Comparison of ENCODE assay signal across 27 cellular contexts in genomic region chr19:19711934-19712828, GRCh38. TPM values are rescaled to one million over a fixed set of nuclear protein-coding genes. Genes with fewer than 3 reads are reported as not detected.
DNase-seq lines count a peak whose midpoint lies in the region; ATAC-seq, FAIRE-seq and TF ChIP-seq lines count a peak whose summit lies in the region.
"Had no signal": no experiment of that assay in that cellular context is flagged by ENCODE, and none has a peak within 500 bp of the region (broad histone marks: within the 10 kb centered on the region; RNA-seq: fewer than 3 reads in every experiment).

No MANE protein-coding gene starts in this region.

- H3K79me1 ChIP-seq in H1 (ENCODE audit: low read depth, low read length): no peaks in the 10 kb centered on the region; the same call in 1 of the 2 replicates

- no peak overlapping the region for H2AK5ac ChIP-seq in H1 (ENCODE audit: low read depth, low read length)

- H3K4me1 ChIP-seq in Karpas-422 (ENCODE audit: low read length): no peaks in the 10 kb centered on the region
- H3K4me1 ChIP-seq in H1 (replicated peaks in 1 of 4; ENCODE audit: control insufficient read depth in 3 of 4, insufficient read depth in 4 of 4, low read length in 3 of 4): no peaks in the 10 kb centered on the region
- no peaks in the 10 kb centered on the region for H3K4me1 ChIP-seq in naive thymus-derived CD4-positive, alpha-beta T cell (ENCODE audit: control insufficient read depth in 2 of 2, insufficient read depth in 2 of 2, low read length in 2 of 2)

- no peak overlapping the region for H4K91ac ChIP-seq in H1 (replicated peaks; ENCODE audit: insufficient read length, low read length)

- H3K79me2 ChIP-seq in Karpas-422 (ENCODE audit: low read length) (peaks cover 21% of the 10 kb centered on the region), H1 (ENCODE audit: control insufficient read depth in 1 of 2, insufficient read depth in 2 of 2, low read length in 2 of 2) (peaks cover 0 to 3% of the 10 kb centered on the region in 2 experiments; a peak in 1 of 4 replicates)

- no peak overlapping the region for H3K4ac ChIP-seq in H1 (replicated peaks; ENCODE audit: insufficient read length, low read depth, low read length)

- no peaks in the 10 kb centered on the region for H3K27me3 Mint-ChIP-seq in CD4-positive, alpha-beta T cell
- H3K27me3 Mint-ChIP-seq in naive thymus-derived CD4-positive, alpha-beta T cell: no peaks in the 10 kb centered on the region
- H3K27me3 Mint-ChIP-seq: dendritic cell treated with granulocyte-macrophage colony-stimulating factor and Interleukin-4, amounts not matched to agents 40 ng/mL and 50 ng/mL, for 4 days; naive B cell had no signal

- no peak for DNase-seq in CD4-positive, alpha-beta T cell
- DNase-seq in Karpas-422: peak; percentile 40
- no peak for DNase-seq in H1 (ENCODE audit: low read depth in 1 of 2, low spot score in 2 of 2)
- DNase-seq in naive thymus-derived CD4-positive, alpha-beta T cell: no peak
- no peak for DNase-seq in DMS 273 treated with DMSO at 0.1 percent for 48 hours (lab: John Stamatoyannopoulos, UW)
- DNase-seq in T-helper 1 cell: no peak
- DNase-seq: activated CD4-positive, alpha-beta T cell treated with anti-CD3 and anti-CD28 coated beads for 48 hours; activated naive CD4-positive, alpha-beta T cell treated with anti-CD3 and anti-CD28 coated beads for 36 hours; activated T-cell treated with anti-CD3 and anti-CD28 coated beads, Interleukin-2, amount 50 U/mL, for 4 hours; Calu3; EL; head of caudate nucleus; left cardiac atrium; naive B cell; NCI-H1092; NCI-H187 treated with DMSO at 0.1 percent for 48 hours; NCI-H524 treated with DMSO at 0.1 percent for 48 hours; occipital lobe; RPMI8226; small intestine; substantia nigra; T-helper 2 cell had no signal

- TF ChIP-seq POLR2A in H1 (IDR thresholded peaks at IDR 0.05; ENCODE audit: control extremely low read depth in 1 of 2, low read depth in 2 of 2, low read length in 2 of 2): no peak

- WGBS in H1 (ENCODE audit: extremely low coverage in 1 of 2, insufficient coverage in 1 of 2, insufficient read length in 1 of 2, insufficient replicate concordance in 2 of 2, low coverage in 1 of 2, low lambda C conversion rate in 2 of 2, missing lambda C conversion rate in 1 of 2), 2 experiments: 92% methylated on average over 10 of the region's 10 CpGs; no CpG with 5 or more reads in 1 of the 2 experiments

- no peak for TF ChIP-seq CTCF in CD4-positive, alpha-beta T cell (IDR thresholded peaks at IDR 0.05)
- no peak for TF ChIP-seq CTCF in H1 (IDR thresholded peaks at IDR 0.05; ENCODE audit: control extremely low read depth in 1 of 3, insufficient read depth in 1 of 3, low read depth in 1 of 3, low read length in 3 of 3)

- intact Hi-C loops in CD4-positive, alpha-beta T cell (cut with DNase I, micrococcal nuclease): loop anchor here in 1 of 2 experiments (5.0 to 10.0 kb wide), 3 partner anchors 35 to 843 kb away; no protein-coding TSS in a partner anchor
- intact Hi-C loops in naive thymus-derived CD4-positive, alpha-beta T cell (cut with micrococcal nuclease): no loop called here

- peaks cover 99% of the 10 kb centered on the region for H3K9me3 ChIP-seq in CD4-positive, alpha-beta T cell (ENCODE audit: control insufficient read depth, low read length)
- H3K9me3 ChIP-seq in Karpas-422 (ENCODE audit: low read length): peaks cover 83% of the 10 kb centered on the region
- peaks cover 83 to 92% of the 10 kb centered on the region in 2 experiments for H3K9me3 ChIP-seq in H1 (ENCODE audit: insufficient read depth in 2 of 2, low read depth in 1 of 2, low read length in 1 of 2)
- peaks cover 58 to 100% (median 69%) of the 10 kb centered on the region in 3 experiments for H3K9me3 ChIP-seq in naive thymus-derived CD4-positive, alpha-beta T cell (ENCODE audit: control insufficient read depth in 2 of 3, low read length in 3 of 3)

- H2BK12ac ChIP-seq in H1 (ENCODE audit: low read depth, low read length): no peak overlapping the region

- H2BK15ac ChIP-seq in H1 (ENCODE audit: low read length): no peak overlapping the region

- H3K9ac ChIP-seq in Karpas-422 (ENCODE audit: low read length): no peak overlapping the region
- no peak overlapping the region for H3K9ac ChIP-seq in H1 (replicated peaks in 1 of 4; ENCODE audit: extremely low read depth in 1 of 4, low read depth in 3 of 4, low read length in 3 of 4)

- CTCF ChIA-PET in CD4-positive, alpha-beta T cell (lab: Charles Lee): no interaction called here
- CTCF ChIA-PET in H1 (lab: Charles Lee; ENCODE audit: partially characterized antibody): interaction anchor here (0.5 kb wide), 1 partner anchor 49 kb away, joined by 3 read pairs; no protein-coding TSS in a partner anchor
- CTCF ChIA-PET in naive thymus-derived CD4-positive, alpha-beta T cell (lab: Charles Lee): no interaction called here

- H2AFZ ChIP-seq in Karpas-422 (ENCODE audit: low read length): no peak overlapping the region
- H2AFZ ChIP-seq in H1 (ENCODE audit: low read length): no peak overlapping the region

- ATAC-seq in CD4-positive, alpha-beta T cell (ENCODE audit: poor library complexity): no peak
- ATAC-seq in naive thymus-derived CD4-positive, alpha-beta T cell: no peak
- no peak for ATAC-seq in HG03108 (IDR thresholded peaks at IDR 0.05; ENCODE audit: unreplicated experiment)
- ATAC-seq in GM21423 (IDR thresholded peaks at IDR 0.05; ENCODE audit: unreplicated experiment): no peak
- ATAC-seq: activated T-cell treated with anti-CD3 and anti-CD28 coated beads, Interleukin-2, amount 50 U/mL, for 4 hours; left cardiac atrium had no signal

- TF ChIP-seq RAD21 in H1 (IDR thresholded peaks at IDR 0.05 in 1 of 2, conservative IDR thresholded peaks at IDR 0.05 in 1 of 2; ENCODE audit: low read depth in 2 of 2, low read length in 2 of 2): no peak

- POLR2A ChIA-PET in CD4-positive, alpha-beta T cell (lab: Charles Lee): no interaction called here
- POLR2A ChIA-PET in H1 (lab: Charles Lee; ENCODE audit: partially characterized antibody): no interaction called here
- POLR2A ChIA-PET in naive thymus-derived CD4-positive, alpha-beta T cell (lab: Charles Lee): interaction anchor here (4.6 kb wide), 1 partner anchor 43 kb away, joined by 30 read pairs; the partner anchor contains the start of gene ZNF101

- TF ChIP-seq EP300 in H1 (IDR thresholded peaks at IDR 0.05; ENCODE audit: borderline replicate concordance in 1 of 2, low read depth in 2 of 2, low read length in 2 of 2): no peak

- no peak overlapping the region for H4K5ac ChIP-seq in H1 (ENCODE audit: insufficient read length, low read depth, low read length)

- H3K4me3 ChIP-seq in Karpas-422 (ENCODE audit: low read length): no peak overlapping the region
- peak overlapping the region in 1 of 4 experiments; percentile 15; a peak in 1 of 8 replicates for H3K4me3 ChIP-seq in H1 (ENCODE audit: extremely low read depth in 1 of 4, insufficient read depth in 2 of 4, low read depth in 3 of 4, low read length in 4 of 4)
- H3K4me3 ChIP-seq in naive thymus-derived CD4-positive, alpha-beta T cell (ENCODE audit: low read length): peak overlapping the region; percentile 17
- H3K4me3 ChIP-seq: SK-N-MC had no signal

- no peak overlapping the region for H2BK20ac ChIP-seq in H1 (ENCODE audit: low read length)

- H3K4me1 Mint-ChIP-seq in CD4-positive, alpha-beta T cell (ENCODE audit: low read depth): no peaks in the 10 kb centered on the region
- peaks cover 0 to 5% (median 0%) of the 10 kb centered on the region in 7 donors for H3K4me1 Mint-ChIP-seq in naive thymus-derived CD4-positive, alpha-beta T cell

- H3K18ac ChIP-seq in H1 (ENCODE audit: extremely low read depth, low read length): no peak overlapping the region

- peak overlapping the region; percentile 7 for H3K4me3 Mint-ChIP-seq in CD4-positive, alpha-beta T cell
- H3K4me3 Mint-ChIP-seq in naive thymus-derived CD4-positive, alpha-beta T cell: peak overlapping the region in 2 of 10 donors; percentile 27 to 29
- H3K4me3 Mint-ChIP-seq: activated naive CD4-positive, alpha-beta T cell treated with anti-CD3 and anti-CD28 coated beads for 36 hours; activated T-cell treated with anti-CD3 and anti-CD28 coated beads, Interleukin-2, amount 50 U/mL, for 4 hours; dendritic cell treated with granulocyte-macrophage colony-stimulating factor and Interleukin-4, amounts not matched to agents 40 ng/mL and 50 ng/mL, for 4 days; naive B cell had no signal

- no peaks in the 10 kb centered on the region for H4K20me1 ChIP-seq in Karpas-422 (ENCODE audit: insufficient read depth, low read depth, low read length)
- H4K20me1 ChIP-seq in H1 (replicated peaks in 1 of 2; ENCODE audit: control insufficient read depth in 1 of 2, insufficient read depth in 2 of 2, low read length in 2 of 2): no peaks in the 10 kb centered on the region

- H2BK5ac ChIP-seq in H1 (ENCODE audit: low read depth, low read length): no peak overlapping the region

- peaks cover 96% of the 10 kb centered on the region for H3K36me3 Mint-ChIP-seq in CD4-positive, alpha-beta T cell (ENCODE audit: low read depth)
- peaks cover 14 to 89% (median 67%) of the 10 kb centered on the region in 5 donors for H3K36me3 Mint-ChIP-seq in naive thymus-derived CD4-positive, alpha-beta T cell

- peaks cover 9% of the 10 kb centered on the region for H3K9me3 Mint-ChIP-seq in CD4-positive, alpha-beta T cell
- peaks cover 4 to 100% (median 80%) of the 10 kb centered on the region in 11 donors for H3K9me3 Mint-ChIP-seq in naive thymus-derived CD4-positive, alpha-beta T cell

- no peak overlapping the region for H3K23ac ChIP-seq in H1 (ENCODE audit: insufficient read length)

- no peak overlapping the region for H3K27ac ChIP-seq in CD4-positive, alpha-beta T cell (ENCODE audit: low read depth, low read length)
- H3K27ac ChIP-seq in Karpas-422 (ENCODE audit: low read length): no peak overlapping the region
- H3K27ac ChIP-seq in H1 (ENCODE audit: low read depth, low read length): no peak overlapping the region
- H3K27ac ChIP-seq in naive thymus-derived CD4-positive, alpha-beta T cell (ENCODE audit: low read depth, low read length): no peak overlapping the region
- H3K27ac ChIP-seq: SK-N-MC had no signal

- peaks cover 81% of the 10 kb centered on the region for H3K36me3 ChIP-seq in Karpas-422 (ENCODE audit: insufficient read depth, low read length)
- H3K36me3 ChIP-seq in H1 (ENCODE audit: control insufficient read depth in 2 of 4, insufficient read depth in 4 of 4, low read length in 3 of 4): peaks cover 10 to 64% (median 35%) of the 10 kb centered on the region in 4 experiments
- peaks cover 32 to 75% (median 33%) of the 10 kb centered on the region in 3 experiments for H3K36me3 ChIP-seq in naive thymus-derived CD4-positive, alpha-beta T cell (ENCODE audit: control insufficient read depth in 2 of 3, insufficient read depth in 3 of 3, low read length in 3 of 3)

- H3K27ac Mint-ChIP-seq in CD4-positive, alpha-beta T cell: peak overlapping the region; percentile 42
- peak overlapping the region in 2 of 9 donors; percentile 51 to 83 for H3K27ac Mint-ChIP-seq in naive thymus-derived CD4-positive, alpha-beta T cell
- H3K27ac Mint-ChIP-seq: activated naive CD4-positive, alpha-beta T cell treated with anti-CD3 and anti-CD28 coated beads for 36 hours; dendritic cell treated with granulocyte-macrophage colony-stimulating factor and Interleukin-4, amounts not matched to agents 40 ng/mL and 50 ng/mL, for 4 days; naive B cell had no signal

- no peak overlapping the region for H2BK120ac ChIP-seq in H1 (replicated peaks; ENCODE audit: low read depth, low read length)

- H3K14ac ChIP-seq in H1 (ENCODE audit: insufficient read length): no peak overlapping the region

- no peak overlapping the region; the same call in 1 of the 2 replicates for H4K8ac ChIP-seq in H1 (ENCODE audit: extremely low read depth, insufficient read depth, low read length)

- H3K9me2 ChIP-seq in Karpas-422 (replicated peaks; ENCODE audit: insufficient read depth, low read length): no peaks in the 10 kb centered on the region

- FAIRE-seq in H1 (lab: Jason Lieb, UNC): no peak
- FAIRE-seq: endothelial cell of umbilical vein, small intestine had no signal

- H3K27me3 ChIP-seq in CD4-positive, alpha-beta T cell (ENCODE audit: control insufficient read depth, insufficient read depth, low read length): no peaks in the 10 kb centered on the region
- H3K27me3 ChIP-seq in Karpas-422 (ENCODE audit: low read length) (no peaks in the 10 kb centered on the region), H1 (replicated peaks in 1 of 4; ENCODE audit: control insufficient read depth in 3 of 4, extremely low read depth in 1 of 4, insufficient read depth in 3 of 4, low read length in 3 of 4) (no peaks in the 10 kb centered on the region)
- H3K27me3 ChIP-seq in naive thymus-derived CD4-positive, alpha-beta T cell (ENCODE audit: control insufficient read depth in 2 of 2, insufficient read depth in 2 of 2, low read length in 2 of 2): no peaks in the 10 kb centered on the region

- no peak overlapping the region for H3K56ac ChIP-seq in H1 (replicated peaks; ENCODE audit: insufficient read length, low read depth, low read length)

- no peaks in the 10 kb centered on the region for H3K23me2 ChIP-seq in H1 (ENCODE audit: low read depth, low read length)

- H3K4me2 ChIP-seq in Karpas-422 (ENCODE audit: low read depth, low read length, poor library complexity, severe bottlenecking) (no peak overlapping the region), H1 (ENCODE audit: insufficient read depth in 1 of 2, low read depth in 2 of 2, low read length in 2 of 2) (no peak overlapping the region)

RNA-seq across cellular contexts. Expression of gene ZNF14, which starts 20.7 kb away (rescaled TPM):
- total RNA-seq in CD4-positive, alpha-beta T cell: 10 to 100 TPM; 36.9 to 37.3 TPM
- 9.2 and 12.1 TPM in 2 replicates for total RNA-seq in Karpas-422 (2014; rRNA removed; shearing (Covaris generic); ENCODE audit: low replicate concordance)
- total RNA-seq in H1 (2021; fragmentation: NEBNext Ultra II Directional; extraction: Animal tissue kit (Norgen Biotek cat#: 25700)): 6.8 and 7.4 TPM in 2 replicates
- 0.72 and 1.00 TPM in 2 replicates for polyA plus RNA-seq in H1 (2011; rRNA removed)
- 1.8 TPM for polyA plus RNA-seq in H1 (2011; cell fraction: cytosol; rRNA removed)
- 1.1 TPM for polyA plus RNA-seq in H1 (2011; cell fraction: nucleus; rRNA removed)
- 2.5 to 5.0 TPM (median 3.2 TPM) in 4 replicates for polyA plus RNA-seq in H1 (2012, experiment 1 of 2)
- polyA plus RNA-seq in H1 (2012, experiment 2 of 2): 0.28 TPM
- 3.7 TPM for polyA plus RNA-seq in H1 (2013, experiment 1 of 2)
- 3.8 TPM for polyA plus RNA-seq in H1 (2013, experiment 2 of 2)
- 4.4 and 6.7 TPM in 2 replicates for polyA minus RNA-seq in H1 (2011; rRNA and poly(A)+ RNA removed)
- polyA minus RNA-seq in H1 (2011; cell fraction: cytosol; rRNA and poly(A)+ RNA removed): 3.1 TPM
- polyA minus RNA-seq in H1 (2011; cell fraction: nucleus; rRNA and poly(A)+ RNA removed): 10.4 TPM
- total RNA-seq in naive thymus-derived CD4-positive, alpha-beta T cell: 10 to 100 TPM in 4 of 5 experiments, 1 to 10 TPM in 1; 7.0 to 35.0 (median 30.3) TPM
- polyA plus RNA-seq in naive thymus-derived CD4-positive, alpha-beta T cell: 10 to 100 TPM; 15.6 to 17.6 TPM

RNA-seq across cellular contexts. Expression of gene ZNF101, which starts 43.5 kb away (rescaled TPM):
- 10 to 100 TPM; 58.8 to 60.6 TPM for total RNA-seq in CD4-positive, alpha-beta T cell
- 12.4 and 15.0 TPM in 2 replicates for total RNA-seq in Karpas-422 (2014; rRNA removed; shearing (Covaris generic); ENCODE audit: low replicate concordance)
- 46.2 and 50.9 TPM in 2 replicates for total RNA-seq in H1 (2021; fragmentation: NEBNext Ultra II Directional; extraction: Animal tissue kit (Norgen Biotek cat#: 25700))
- 11.0 and 13.0 TPM in 2 replicates for polyA plus RNA-seq in H1 (2011; rRNA removed)
- polyA plus RNA-seq in H1 (2011; cell fraction: cytosol; rRNA removed): 17.1 TPM
- 12.2 TPM for polyA plus RNA-seq in H1 (2011; cell fraction: nucleus; rRNA removed)
- 14.2 to 31.6 TPM (median 16.6 TPM) in 4 replicates for polyA plus RNA-seq in H1 (2012, experiment 1 of 2)
- polyA plus RNA-seq in H1 (2012, experiment 2 of 2): 10.5 TPM
- polyA plus RNA-seq in H1 (2013, experiment 1 of 2): 44.3 TPM
- 38.9 TPM for polyA plus RNA-seq in H1 (2013, experiment 2 of 2)
- 28.9 and 34.1 TPM in 2 replicates for polyA minus RNA-seq in H1 (2011; rRNA and poly(A)+ RNA removed)
- 14.8 TPM for polyA minus RNA-seq in H1 (2011; cell fraction: cytosol; rRNA and poly(A)+ RNA removed)
- 28.8 TPM for polyA minus RNA-seq in H1 (2011; cell fraction: nucleus; rRNA and poly(A)+ RNA removed)
- total RNA-seq in naive thymus-derived CD4-positive, alpha-beta T cell: 100 to 1,000 TPM in 2 of 5 experiments, 10 to 100 TPM in 3; 67.8 to 202 (median 74.9) TPM
- 100 to 1,000 TPM; 113 to 143 TPM for polyA plus RNA-seq in naive thymus-derived CD4-positive, alpha-beta T cell

RNA-seq across cellular contexts. Expression of gene ATP13A1, which starts 48.7 kb away (rescaled TPM):
- 10 to 100 TPM; 84.8 to 87.6 TPM for total RNA-seq in CD4-positive, alpha-beta T cell
- 39.6 and 59.1 TPM in 2 replicates for total RNA-seq in Karpas-422 (2014; rRNA removed; shearing (Covaris generic); ENCODE audit: low replicate concordance)
- 64.2 and 75.7 TPM in 2 replicates for total RNA-seq in H1 (2021; fragmentation: NEBNext Ultra II Directional; extraction: Animal tissue kit (Norgen Biotek cat#: 25700))
- 33.0 and 70.7 TPM in 2 replicates for polyA plus RNA-seq in H1 (2011; rRNA removed)
- 36.9 TPM for polyA plus RNA-seq in H1 (2011; cell fraction: cytosol; rRNA removed)
- polyA plus RNA-seq in H1 (2011; cell fraction: nucleus; rRNA removed): 284 TPM
- polyA plus RNA-seq in H1 (2012, experiment 1 of 2): 47.8 to 73.6 TPM (median 62.5 TPM) in 4 replicates
- 64.3 TPM for polyA plus RNA-seq in H1 (2012, experiment 2 of 2)
- polyA plus RNA-seq in H1 (2013, experiment 1 of 2): 75.7 TPM
- polyA plus RNA-seq in H1 (2013, experiment 2 of 2): 65.6 TPM
- polyA minus RNA-seq in H1 (2011; rRNA and poly(A)+ RNA removed): 68.4 and 83.9 TPM in 2 replicates
- polyA minus RNA-seq in H1 (2011; cell fraction: cytosol; rRNA and poly(A)+ RNA removed): 49.1 TPM
- polyA minus RNA-seq in H1 (2011; cell fraction: nucleus; rRNA and poly(A)+ RNA removed): 93.9 TPM
- total RNA-seq in naive thymus-derived CD4-positive, alpha-beta T cell: 100 to 1,000 TPM in 2 of 5 experiments, 10 to 100 TPM in 3; 86.5 to 138 (median 98.9) TPM
- polyA plus RNA-seq in naive thymus-derived CD4-positive, alpha-beta T cell: 10 to 100 TPM; 22.2 to 52.7 TPM
